ENCODE assay signal across 16 cellular contexts in the genomic region with DNA sequence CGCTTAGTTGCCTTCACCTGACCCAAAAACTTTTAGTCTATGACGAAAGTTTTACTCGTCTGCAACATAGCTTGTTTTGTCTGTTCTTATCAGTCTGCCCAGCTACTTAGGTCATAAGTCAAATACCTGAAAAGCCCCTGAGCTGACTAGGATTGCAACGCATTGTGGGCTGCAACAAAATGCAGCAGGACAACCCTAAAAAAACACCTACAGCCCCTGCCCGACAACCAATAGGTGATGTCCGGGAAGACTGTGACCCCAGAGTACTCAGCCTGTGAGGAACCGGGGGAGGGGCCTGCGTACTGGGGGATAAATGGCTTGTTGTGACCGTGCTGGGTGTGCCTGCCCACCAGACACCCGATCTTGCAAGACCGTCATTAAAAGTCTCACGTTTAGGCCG. TPM values are rescaled to one million over a fixed set of nuclear protein-coding genes. Genes with fewer than 3 reads are reported as not detected.
A peak's percentile ranks its signal among the peaks of the same experiment; 100 is the strongest.
DNase-seq lines count a peak whose midpoint lies in the region; ATAC-seq, FAIRE-seq and TF ChIP-seq lines count a peak whose summit lies in the region.
"Had no signal": no experiment of that assay in that cellular context is flagged by ENCODE, and none has a peak within 500 bp of the region (broad histone marks: within the 10 kb centered on the region; RNA-seq: fewer than 3 reads in every experiment).

No MANE protein-coding gene starts in this region.

- TF ChIP-seq EP300 in K562 (IDR thresholded peaks at IDR 0.05; ENCODE audit: low read length) = no peak

- no peak overlapping the region for H3K4me3 Mint-ChIP-seq in activated naive CD4-positive, alpha-beta T cell treated with anti-CD3 and anti-CD28 coated beads for 36 hours
- H3K4me3 Mint-ChIP-seq: CD4-positive, CD25-positive, alpha-beta regulatory T cell; GM23338 had no signal

- in situ Hi-C loops in K562 (cut with MboI) = no loop called here

- no peaks in the 10 kb centered on the region for H3K9me3 ChIP-seq in HEK293 (ENCODE audit: control insufficient read depth, insufficient read depth, low read depth, low read length)
- peaks cover 3% of the 10 kb centered on the region; the same call in 1 of the 2 replicates for H3K9me3 ChIP-seq in K562 (replicated peaks; ENCODE audit: control insufficient read depth, insufficient read depth, low read depth, low read length)

- H3K4me1 Mint-ChIP-seq in activated naive CD4-positive, alpha-beta T cell treated with anti-CD3 and anti-CD28 coated beads for 36 hours (ENCODE audit: low read depth) = peaks cover 6% of the 10 kb centered on the region

- FAIRE-seq in K562 (lab: Jason Lieb, UNC) = peak; percentile 77
- peak; percentile 61 for FAIRE-seq in urothelium cell line (lab: Jason Lieb, UNC)
- no peak for FAIRE-seq in HTR-8/SVneo (lab: Jason Lieb, UNC)
- FAIRE-seq: GM12878, GM18507 had no signal

- H3K36me3 ChIP-seq in HEK293 (ENCODE audit: control insufficient read depth in 2 of 2, insufficient read depth in 1 of 2, low read length in 2 of 2) = no peaks in the 10 kb centered on the region
- no peaks in the 10 kb centered on the region for H3K36me3 ChIP-seq in K562 (ENCODE audit: control insufficient read depth, insufficient read depth, low read length)
- H3K36me3 ChIP-seq: BLaER1 treated with 17β-estradiol and CSF1 and Interleukin-3, amounts not matched to agents 10 nM and 100 nM had no signal

- no peaks in the 10 kb centered on the region; a peak in 1 of 5 replicates for H3K27me3 ChIP-seq in K562 (ENCODE audit: control insufficient read depth in 2 of 2, insufficient read depth in 2 of 2, low read length in 2 of 2)

- no peak overlapping the region for H3K9ac ChIP-seq in K562 (ENCODE audit: insufficient read depth in 1 of 2, low read depth in 2 of 2, low read length in 2 of 2)
- H3K9ac ChIP-seq: BLaER1 treated with 17β-estradiol and CSF1 and Interleukin-3, amounts not matched to agents 10 nM and 100 nM had no signal

- TF ChIP-seq POLR2A in K562 (conservative IDR thresholded peaks at IDR 0.05) = no peak

- no peaks in the 10 kb centered on the region for H3K27me3 Mint-ChIP-seq in activated naive CD4-positive, alpha-beta T cell treated with anti-CD3 and anti-CD28 coated beads for 36 hours (ENCODE audit: low read depth)

- H3K9me3 Mint-ChIP-seq in activated naive CD4-positive, alpha-beta T cell treated with anti-CD3 and anti-CD28 coated beads for 36 hours = no peaks in the 10 kb centered on the region

- intact Hi-C loops in K562 (cut with micrococcal nuclease) = no loop called here
- intact Hi-C loops in activated naive CD4-positive, alpha-beta T cell treated with anti-CD3 and anti-CD28 coated beads for 36 hours (cut with micrococcal nuclease) = loop anchor here (10.0 kb wide), 1 partner anchor 164 kb away; no protein-coding TSS in a partner anchor

- peaks cover 11% of the 10 kb centered on the region; the same call in 1 of the 2 replicates for H4K20me1 ChIP-seq in K562 (replicated peaks; ENCODE audit: control insufficient read depth, insufficient read depth, low read length)

- DNase-seq in K562 (ENCODE audit: extremely low read depth in 1 of 4, low spot score in 3 of 4) (no peak), left kidney (ENCODE audit: low read depth, low spot score) (peak; percentile 77), urothelium cell line (ENCODE audit: low spot score) (no peak), HTR-8/SVneo (ENCODE audit: insufficient read length, low spot score) (no peak), mucosa of gallbladder (ENCODE audit: low spot score) (no peak)
- no peak for DNase-seq in activated naive CD4-positive, alpha-beta T cell treated with anti-CD3 and anti-CD28 coated beads for 36 hours
- DNase-seq: ACHN; Calu3; CD4-positive, CD25-positive, alpha-beta regulatory T cell; DMS 273 treated with DMSO at 0.1 percent for 48 hours; H7 had no signal

- H3K4me2 ChIP-seq in K562 (ENCODE audit: insufficient read depth, low read length) = no peak overlapping the region; the same call in 1 of the 2 replicates
- H3K4me2 ChIP-seq: BLaER1 treated with 17β-estradiol and CSF1 and Interleukin-3, amounts not matched to agents 10 nM and 100 nM; GM23338 had no signal

- H3K4me3 ChIP-seq in HEK293 (ENCODE audit: low read depth, low read length) = no peak overlapping the region
- H3K4me3 ChIP-seq in K562 = no peak overlapping the region
- H3K4me3 ChIP-seq: BLaER1 treated with 17β-estradiol and CSF1 and Interleukin-3, amounts not matched to agents 10 nM and 100 nM; GM12878; GM23338 had no signal

- H3K9me1 ChIP-seq in K562 (ENCODE audit: control insufficient read depth, insufficient read depth, low read length) = no peaks in the 10 kb centered on the region

- 38% methylated on average over 13 of the region's 13 CpGs for WGBS in K562 (ENCODE audit: insufficient coverage, low coverage, missing lambda C conversion rate)

- no peak overlapping the region for H2AFZ ChIP-seq in K562 (ENCODE audit: low read depth, low read length)
- H2AFZ ChIP-seq: GM23338 had no signal

- H3K27ac Mint-ChIP-seq in activated naive CD4-positive, alpha-beta T cell treated with anti-CD3 and anti-CD28 coated beads for 36 hours = no peak overlapping the region
- H3K27ac Mint-ChIP-seq: CD4-positive, CD25-positive, alpha-beta regulatory T cell; GM23338 had no signal

- ATAC-seq in K562 = no peak
- ATAC-seq: GM12878, GM23338 had no signal

- H3K79me2 ChIP-seq in K562 (ENCODE audit: control insufficient read depth, insufficient read depth, low read length) = no peaks in the 10 kb centered on the region

- TF ChIP-seq RAD21 in K562 (CRISPR knock-in tag; conservative IDR thresholded peaks at IDR 0.05 in 1 of 2, IDR thresholded peaks at IDR 0.05 in 1 of 2) = no peak

- H3K36me3 Mint-ChIP-seq in activated naive CD4-positive, alpha-beta T cell treated with anti-CD3 and anti-CD28 coated beads for 36 hours (ENCODE audit: low read depth) = peaks cover under 1% of the 10 kb centered on the region
- H3K36me3 Mint-ChIP-seq: CD4-positive, CD25-positive, alpha-beta regulatory T cell had no signal

- H3K4me1 ChIP-seq in HEK293 (ENCODE audit: control insufficient read depth, insufficient read depth, low read length) (no peaks in the 10 kb centered on the region), K562 (replicated peaks in 1 of 2; ENCODE audit: control insufficient read depth in 2 of 2, insufficient read depth in 2 of 2, low read length in 2 of 2) (peaks cover 4 to 40% of the 10 kb centered on the region in 2 experiments; a peak in 2 of 5 replicates)

- TF ChIP-seq CTCF in HEK293 (tag by site-specific recombination; IDR thresholded peaks at IDR 0.05) (no peak), K562 (IDR thresholded peaks at IDR 0.05 in 2 of 3, conservative IDR thresholded peaks at IDR 0.05 in 1 of 3; ENCODE audit: insufficient read depth in 2 of 3, low read depth in 1 of 3, low read length in 3 of 3) (no peak)

- no TSS peak for BruUV-seq in K562 (replicated peaks; lab: Mats Ljungman, UMichigan)

- CTCF ChIA-PET in HEK293 (lab: Yijun Ruan, JAX) = interaction anchor here (0.6 to 2.3 kb wide), 2 partner anchors 11 to 76 kb away, joined by 3 to 19 read pairs; no protein-coding TSS in a partner anchor
- CTCF ChIA-PET in K562 (lab: Yijun Ruan, JAX; ENCODE audit: low intra/inter-chr PET ratio) = interaction anchor here (1.2 kb wide), 1 partner anchor 75 kb away, joined by 6 read pairs; no protein-coding TSS in a partner anchor
- CTCF ChIA-PET in activated naive CD4-positive, alpha-beta T cell treated with anti-CD3 and anti-CD28 coated beads for 36 hours (lab: Charles Lee) = interaction anchor here (0.6 to 5.8 kb wide), 3 partner anchors 18 to 74 kb away, joined by 3 to 157 read pairs (median 4); no protein-coding TSS in a partner anchor

- POLR2A ChIA-PET in HEK293 (lab: Yijun Ruan, JAX) (no interaction called here), K562 (lab: Yijun Ruan, JAX) (interaction anchor here (1.0 kb wide), 1 partner anchor 75 kb away, joined by 3 read pairs; no protein-coding TSS in a partner anchor)

- H3K27ac ChIP-seq in HEK293 (ENCODE audit: extremely low read depth, low read depth, low read length) (no peak overlapping the region), K562 (ENCODE audit: extremely low read depth, low read depth, low read length) (no peak overlapping the region)
- H3K27ac ChIP-seq: BLaER1 treated with 17β-estradiol and CSF1 and Interleukin-3, amounts not matched to agents 10 nM and 100 nM had no signal

RNA-seq across cellular contexts. Expression of a gene that starts 19.3 kb away (rescaled TPM):
- total RNA-seq in K562 (2011; cell fraction: chromatin; rRNA removed; ENCODE audit: low replicate concordance) = 0.18 and 0.28 TPM in 2 replicates
- total RNA-seq in K562 (2011; cell fraction: nucleolus; rRNA removed) = 0.17 TPM in 1 of 2 replicates, not detected in the other
- not detected in 2 replicates for total RNA-seq in K562 (2011; cell fraction: nucleoplasm; rRNA removed)
- total RNA-seq in K562 (2014; rRNA removed) (0.08 and 0.09 TPM in 2 replicates), K562 (2014; rRNA removed; fragmentation: Illumina TruSeq; extraction: Trizol) (not detected in 2 replicates), K562 (2015; rRNA removed; fragmentation: Illumina TruSeq; extraction: Trizol) (0.04 TPM in 1 of 2 replicates, not detected in the other), K562 (2021) (0.11 TPM in 1 of 2 replicates, not detected in the other), mucosa of gallbladder (4.7 TPM)
- polyA plus RNA-seq in K562 (2011; rRNA removed) (0.08 and 0.14 TPM in 2 replicates), K562 (2014; fragmentation: Illumina TruSeq; extraction: Trizol) (not detected in 2 replicates), K562 (2014; fragmentation: Nextera tagmentation; extraction: Ambion mirVana) (not detected), K562 (2014; rRNA removed) (not detected in 2 replicates)
- polyA plus RNA-seq in K562 (2011; cell fraction: cytosol; rRNA removed) = 0.03 and 0.19 TPM in 2 replicates
- polyA plus RNA-seq in K562 (2011; cell fraction: nucleus; rRNA removed) = 0.09 TPM in 1 of 2 replicates, not detected in the other
- 0.18 and 0.21 TPM in 2 replicates for polyA plus RNA-seq in K562 (2012)
- 0.36 TPM in 1 of 2 replicates, not detected in the other for polyA minus RNA-seq in K562 (2011; rRNA and poly(A)+ RNA removed)
- not detected in 2 replicates for polyA minus RNA-seq in K562 (2011; cell fraction: cytosol; rRNA and poly(A)+ RNA removed)
- 0.13 TPM in 1 of 2 replicates, not detected in the other for polyA minus RNA-seq in K562 (2011; cell fraction: nucleus; rRNA and poly(A)+ RNA removed)
- total RNA-seq in activated naive CD4-positive, alpha-beta T cell treated with anti-CD3 and anti-CD28 coated beads for 36 hours = not detected
- total RNA-seq: CD4-positive, CD25-positive, alpha-beta regulatory T cell; GM23338 had no signal

RNA-seq across cellular contexts. Expression of a gene that starts 24.3 kb away (rescaled TPM):
- 8.9 and 13.9 TPM in 2 replicates for total RNA-seq in K562 (2011; cell fraction: chromatin; rRNA removed; ENCODE audit: low replicate concordance)
- total RNA-seq in K562 (2011; cell fraction: nucleolus; rRNA removed) = 11.3 and 14.1 TPM in 2 replicates
- total RNA-seq in K562 (2011; cell fraction: nucleoplasm; rRNA removed) = 6.3 and 7.0 TPM in 2 replicates
- total RNA-seq in K562 (2014; rRNA removed) (0.41 and 1.3 TPM in 2 replicates), K562 (2014; rRNA removed; fragmentation: Illumina TruSeq; extraction: Trizol) (0.22 and 0.45 TPM in 2 replicates), K562 (2015; rRNA removed; fragmentation: Illumina TruSeq; extraction: Trizol) (0.40 and 0.68 TPM in 2 replicates), K562 (2021) (1.9 and 2.6 TPM in 2 replicates), mucosa of gallbladder (8.3 TPM)
- polyA plus RNA-seq in K562 (2011; rRNA removed) (2.5 and 3.6 TPM in 2 replicates), K562 (2014; fragmentation: Illumina TruSeq; extraction: Trizol) (0.46 and 0.64 TPM in 2 replicates), K562 (2014; fragmentation: Nextera tagmentation; extraction: Ambion mirVana) (not detected), K562 (2014; rRNA removed) (0.67 and 1.8 TPM in 2 replicates)
- 2.5 and 8.6 TPM in 2 replicates for polyA plus RNA-seq in K562 (2011; cell fraction: cytosol; rRNA removed)
- polyA plus RNA-seq in K562 (2011; cell fraction: nucleus; rRNA removed) = 2.9 TPM in 2 replicates
- 1.8 and 2.2 TPM in 2 replicates for polyA plus RNA-seq in K562 (2012)
- polyA minus RNA-seq in K562 (2011; rRNA and poly(A)+ RNA removed) = 1.3 and 4.1 TPM in 2 replicates
- 1.9 and 2.6 TPM in 2 replicates for polyA minus RNA-seq in K562 (2011; cell fraction: cytosol; rRNA and poly(A)+ RNA removed)
- 5.8 and 6.2 TPM in 2 replicates for polyA minus RNA-seq in K562 (2011; cell fraction: nucleus; rRNA and poly(A)+ RNA removed)
- under 1 TPM; 0.57 to 0.62 TPM for total RNA-seq in activated naive CD4-positive, alpha-beta T cell treated with anti-CD3 and anti-CD28 coated beads for 36 hours
